12 cellular contexts compared by ENCODE assay signal in genomic region chr15:26083457-26084350, GRCh38.
DNase-seq lines count a peak whose midpoint lies in the region; ATAC-seq and TF ChIP-seq lines count a peak whose summit lies in the region.
"Had no signal": no experiment of that assay in that cellular context is flagged by ENCODE, and none has a peak within 500 bp of the region (broad histone marks: within the 10 kb centered on the region; RNA-seq: fewer than 3 reads in every experiment).

No MANE protein-coding gene starts in this region.

- H3K4me1 ChIP-seq in SK-N-SH (ENCODE audit: control insufficient read depth in 1 of 2, insufficient read depth in 2 of 2, low read depth in 1 of 2, low read length in 1 of 2) (peaks cover 0 to 13% of the 10 kb centered on the region in 2 experiments; a peak in 2 of 4 replicates), SJCRH30 (no peaks in the 10 kb centered on the region), esophagus muscularis mucosa (peaks cover 3 to 22% (median 14%) of the 10 kb centered on the region in 4 donors), skeletal muscle satellite cell (ENCODE audit: control insufficient read depth, insufficient read depth, low read length) (peaks cover 15% of the 10 kb centered on the region)

- DNase-seq in SK-N-SH (no peak), SJCRH30 (no peak), esophagus muscularis mucosa (ENCODE audit: extremely low spot score) (no peak), SW480 (ENCODE audit: low spot score) (no peak)
- DNase-seq in stimulated activated naive CD4-positive, alpha-beta T cell treated with Interleukin-2 at 50 U/mL for 16 hours (lab: John Stamatoyannopoulos, UW), result no peak
- DNase-seq: activated CD4-positive, alpha-beta T cell treated with anti-CD3 and anti-CD28 coated beads for 48 hours; effector CD4-positive, alpha-beta T cell; GOT3 had no signal

- H3K36me3 ChIP-seq in SK-N-SH (replicated peaks in 1 of 2; ENCODE audit: control insufficient read depth in 1 of 2, insufficient read depth in 2 of 2, low read length in 1 of 2) (no peaks in the 10 kb centered on the region), SJCRH30 (no peaks in the 10 kb centered on the region), esophagus muscularis mucosa (no peaks in the 10 kb centered on the region), skeletal muscle satellite cell (ENCODE audit: insufficient read depth, low read length) (no peaks in the 10 kb centered on the region)
- H3K36me3 ChIP-seq: tibial nerve had no signal

- ATAC-seq in SK-N-SH treated with all-trans-retinoic acid at 6 μM for 48 hours, result no peak
- ATAC-seq in GM21619 (IDR thresholded peaks at IDR 0.05; ENCODE audit: unreplicated experiment), result no peak

- no peaks in the 10 kb centered on the region for H3K79me2 ChIP-seq in SK-N-SH (ENCODE audit: insufficient read depth)

- H3K27me3 ChIP-seq in SK-N-SH (ENCODE audit: insufficient read depth) (no peaks in the 10 kb centered on the region), SJCRH30 (no peaks in the 10 kb centered on the region), esophagus muscularis mucosa (no peaks in the 10 kb centered on the region), skeletal muscle satellite cell (ENCODE audit: control insufficient read depth, insufficient read depth, low read length) (no peaks in the 10 kb centered on the region)
- H3K27me3 ChIP-seq: tibial nerve had no signal

- POLR2A ChIA-PET in SK-N-SH (lab: Yijun Ruan, JAX), result no interaction called here

- H3K9me3 ChIP-seq in SK-N-SH, result no peaks in the 10 kb centered on the region
- H3K9me3 ChIP-seq in SJCRH30 (replicated peaks), result no peaks in the 10 kb centered on the region
- H3K9me3 ChIP-seq in esophagus muscularis mucosa, result no peaks in the 10 kb centered on the region
- no peaks in the 10 kb centered on the region for H3K9me3 ChIP-seq in skeletal muscle satellite cell (replicated peaks; ENCODE audit: low read length)
- H3K9me3 ChIP-seq: tibial nerve had no signal

- H3K9ac ChIP-seq in SK-N-SH (no peak overlapping the region), skeletal muscle satellite cell (ENCODE audit: low read depth, low read length) (no peak overlapping the region)

- H3K27ac ChIP-seq in SK-N-SH (ENCODE audit: low read depth in 2 of 2, low read length in 1 of 2) (no peak overlapping the region; a peak in 1 of 4 replicates), SJCRH30 (no peak overlapping the region), esophagus muscularis mucosa (replicated peaks in 1 of 4) (peak overlapping the region; percentile 90 to 96 (median 92))

- H3K9me2 ChIP-seq in SK-N-SH, result no peaks in the 10 kb centered on the region

- TF ChIP-seq RAD21 in SK-N-SH (IDR thresholded peaks at IDR 0.05; ENCODE audit: low read length), result no peak

- H2AFZ ChIP-seq in SK-N-SH (ENCODE audit: low read depth), result peak overlapping the region; percentile 91

- H4K20me1 ChIP-seq in SK-N-SH (ENCODE audit: insufficient read depth), result no peaks in the 10 kb centered on the region

- 64% methylated on average over 9 of the region's 9 CpGs for whole genome bisulfite sequencing in SK-N-SH (ENCODE audit: low lambda C conversion rate)
- 61% methylated on average over 9 of the region's 9 CpGs for WGBS in esophagus muscularis mucosa

- H3K4me2 ChIP-seq in SK-N-SH, result peak overlapping the region; percentile 80; the same call in 1 of the 2 replicates
- peak overlapping the region; percentile 81 for H3K4me2 ChIP-seq in skeletal muscle satellite cell (ENCODE audit: low read length)

- CTCF ChIA-PET in SK-N-SH (lab: Yijun Ruan, JAX), result no interaction called here

- no peak for TF ChIP-seq POLR2A in esophagus muscularis mucosa (IDR thresholded peaks at IDR 0.05; ENCODE audit: low read depth)

- peaks cover 10% of the 10 kb centered on the region for H3F3A ChIP-seq in SK-N-SH (replicated peaks; ENCODE audit: insufficient read depth)

- TF ChIP-seq CTCF in SK-N-SH (IDR thresholded peaks at IDR 0.05), result no peak
- no peak for TF ChIP-seq CTCF in esophagus muscularis mucosa (IDR thresholded peaks at IDR 0.05)

- H3K4me3 ChIP-seq in SK-N-SH (ENCODE audit: low read depth in 2 of 2, low read length in 1 of 2), result peak overlapping the region in 1 of 2 experiments; percentile 75; a peak in 1 of 4 replicates
- peak overlapping the region; percentile 69 for H3K4me3 ChIP-seq in SJCRH30
- H3K4me3 ChIP-seq in esophagus muscularis mucosa, result peak overlapping the region in 2 of 4 donors; percentile 79 to 85
- no peak overlapping the region for H3K4me3 ChIP-seq in skeletal muscle satellite cell (ENCODE audit: low read length)

- intact Hi-C loops in esophagus muscularis mucosa (cut with DNase I), result no loop called here

- TF ChIP-seq EP300 in SK-N-SH (IDR thresholded peaks at IDR 0.05; ENCODE audit: borderline replicate concordance in 1 of 2, low read depth in 1 of 2, low read length in 1 of 2) (no peak), esophagus muscularis mucosa (IDR thresholded peaks at IDR 0.05) (no peak)

TF ChIP-seq in SK-N-SH, 30 proteins besides CTCF, POLR2A, EP300 and RAD21:
- TF ChIP-seq GATA2 (CRISPR knock-in tag; IDR thresholded peaks at IDR 0.05) (no peak), MEF2A (IDR thresholded peaks at IDR 0.05; ENCODE audit: borderline replicate concordance, low read depth) (no peak), GABPA (IDR thresholded peaks at IDR 0.05; ENCODE audit: low read depth) (no peak), RXRA (IDR thresholded peaks at IDR 0.05; ENCODE audit: borderline replicate concordance, low read depth) (no peak), USF2 (IDR thresholded peaks at IDR 0.05; ENCODE audit: borderline replicate concordance, low read depth, low read length) (no peak), MAX (IDR thresholded peaks at IDR 0.05; ENCODE audit: low read depth) (no peak)
- TF ChIP-seq, protein P1, sequence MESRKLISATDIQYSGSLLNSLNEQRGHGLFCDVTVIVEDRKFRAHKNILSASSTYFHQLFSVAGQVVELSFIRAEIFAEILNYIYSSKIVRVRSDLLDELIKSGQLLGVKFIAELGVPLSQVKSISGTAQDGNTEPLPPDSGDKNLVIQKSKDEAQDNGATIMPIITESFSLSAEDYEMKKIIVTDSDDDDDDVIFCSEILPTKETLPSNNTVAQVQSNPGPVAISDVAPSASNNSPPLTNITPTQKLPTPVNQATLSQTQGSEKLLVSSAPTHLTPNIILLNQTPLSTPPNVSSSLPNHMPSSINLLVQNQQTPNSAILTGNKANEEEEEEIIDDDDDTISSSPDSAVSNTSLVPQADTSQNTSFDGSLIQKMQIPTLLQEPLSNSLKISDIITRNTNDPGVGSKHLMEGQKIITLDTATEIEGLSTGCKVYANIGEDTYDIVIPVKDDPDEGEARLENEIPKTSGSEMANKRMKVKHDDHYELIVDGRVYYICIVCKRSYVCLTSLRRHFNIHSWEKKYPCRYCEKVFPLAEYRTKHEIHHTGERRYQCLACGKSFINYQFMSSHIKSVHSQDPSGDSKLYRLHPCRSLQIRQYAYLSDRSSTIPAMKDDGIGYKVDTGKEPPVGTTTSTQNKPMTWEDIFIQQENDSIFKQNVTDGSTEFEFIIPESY (IDR thresholded peaks at IDR 0.05; ENCODE audit: borderline replicate concordance, low read depth), result no peak

TF ChIP-seq in SK-N-SH treated with all-trans-retinoic acid at 6 μM for 48 hours, 23 proteins besides CTCF, POLR2A, EP300 and RAD21:
- no peak for TF ChIP-seq ARNTL (CRISPR knock-in tag; IDR thresholded peaks at IDR 0.05; ENCODE audit: borderline replicate concordance, low read depth)
TF ChIP-seq in SK-N-SH treated with all-trans-retinoic acid at 6 μM for 48 hours: peak in this region for 0.

Comparison
In these comparisons a context has a peak if more than half of its experiments do, and no peak if none do; other contexts are left out.
1. H3K27ac ChIP-seq: peak in esophagus muscularis mucosa (4 of 4); none in SK-N-SH (0 of 2) and SJCRH30 (single experiment).